ENCODE assay signal across 10 cellular contexts in genomic region chr2:120589782-120590608, GRCh38.
A peak's percentile ranks its signal among the peaks of the same experiment; 100 is the strongest.
DNase-seq lines count a peak whose midpoint lies in the region; ATAC-seq, FAIRE-seq and TF ChIP-seq lines count a peak whose summit lies in the region.
"Had no signal": no experiment of that assay in that cellular context is flagged by ENCODE, and none has a peak within 500 bp of the region (broad histone marks: within the 10 kb centered on the region; RNA-seq: fewer than 3 reads in every experiment).

No MANE protein-coding gene starts in this region.

- H3K4me2 ChIP-seq in PC-3 (ENCODE audit: low read length) (no peak overlapping the region), endothelial cell of umbilical vein (ENCODE audit: insufficient read depth, low read length) (peak overlapping the region; percentile 19)

- no peaks in the 10 kb centered on the region for H3K9me2 ChIP-seq in PC-3 (replicated peaks; ENCODE audit: low read length)

- H2AFZ ChIP-seq in PC-3 (ENCODE audit: low read length) = no peak overlapping the region
- peak overlapping the region; percentile 19 for H2AFZ ChIP-seq in endothelial cell of umbilical vein (ENCODE audit: low read depth, low read length)

- peak; percentile 78 for FAIRE-seq in endothelial cell of umbilical vein (lab: Jason Lieb, UNC)

- H3F3A ChIP-seq in PC-3 (ENCODE audit: low read length, unreplicated experiment) = no peaks in the 10 kb centered on the region

- BruUV-seq in PC-3 (replicated peaks; lab: Mats Ljungman, UMichigan) (no TSS peak), endothelial cell of umbilical vein (replicated peaks; lab: Mats Ljungman, UMichigan) (TSS peak; percentile 89)

- H3K9ac ChIP-seq in PC-3 (ENCODE audit: low read length) (peak overlapping the region; percentile 65), endothelial cell of umbilical vein (replicated peaks; ENCODE audit: extremely low read depth, insufficient read depth, low read length) (peak overlapping the region; percentile 1)

- intact Hi-C loops in PC-3 (cut with micrococcal nuclease) = no loop called here
- intact Hi-C loops in endothelial cell of umbilical vein (cut with micrococcal nuclease) = loop anchor here (1.0 kb wide), 1 partner anchor 38 kb away; no protein-coding TSS in a partner anchor

- ATAC-seq in PC-3 (peak; percentile 93), HG03521 (IDR thresholded peaks at IDR 0.05; ENCODE audit: unreplicated experiment) (no peak), HG02852 (IDR thresholded peaks at IDR 0.05; ENCODE audit: unreplicated experiment) (no peak)

- H3K79me2 ChIP-seq in PC-3 (ENCODE audit: low read length) = no peaks in the 10 kb centered on the region
- no peaks in the 10 kb centered on the region for H3K79me2 ChIP-seq in endothelial cell of umbilical vein (ENCODE audit: control insufficient read depth, insufficient read depth, low read length)

- no peaks in the 10 kb centered on the region for H3K9me1 ChIP-seq in endothelial cell of umbilical vein (replicated peaks; ENCODE audit: control insufficient read depth, extremely low read depth, insufficient read depth, low read length)

- WGBS in mesodermal cell (ENCODE audit: insufficient coverage in 2 of 2), 2 experiments = 78 to 84% methylated on average over 5 to 8 of the region's 8 CpGs

- peak; percentile 71 for DNase-seq in BJ (ENCODE audit: low read depth)
- peak; percentile 74 for DNase-seq in PC-3
- DNase-seq in endothelial cell of umbilical vein (ENCODE audit: low read depth, low spot score) = peak; percentile 92
- DNase-seq in activated CD8-positive, alpha-beta memory T cell treated with anti-CD3 and anti-CD28 coated beads, Interleukin-2, amount 50 U/mL, for 48 hours = no peak
- no peak for DNase-seq in Peyer's patch

- dilution Hi-C loops in endothelial cell of umbilical vein (cut with MboI; ENCODE audit: extremely low pct_ligation_motif_present, low sequenced_read_pairs) = no loop called here

- no peak for TF ChIP-seq POLR2A in endothelial cell of umbilical vein (IDR thresholded peaks at IDR 0.05; ENCODE audit: low read depth, low read length)
- no peak for TF ChIP-seq POLR2A in Peyer's patch (IDR thresholded peaks at IDR 0.05)

- H3K9me3 ChIP-seq in PC-3 (ENCODE audit: low read length) (no peaks in the 10 kb centered on the region), endothelial cell of umbilical vein (replicated peaks; ENCODE audit: control insufficient read depth, insufficient read depth, low read length) (no peaks in the 10 kb centered on the region), mesodermal cell (ENCODE audit: control insufficient read depth, low read length) (no peaks in the 10 kb centered on the region), Peyer's patch (no peaks in the 10 kb centered on the region)
- H3K9me3 ChIP-seq: ascending aorta, thoracic aorta had no signal

- H3K27ac ChIP-seq in PC-3 (ENCODE audit: low read length) (peak overlapping the region; percentile 89), endothelial cell of umbilical vein (ENCODE audit: insufficient read depth, low read depth, low read length) (peak overlapping the region; percentile 79), mesodermal cell (ENCODE audit: low read depth, low read length, severe bottlenecking) (peak overlapping the region; percentile 41), Peyer's patch (no peak overlapping the region)
- H3K27ac ChIP-seq: ascending aorta, thoracic aorta had no signal

- H3K4me3 ChIP-seq in BJ (ENCODE audit: low read depth, low read length) (no peak overlapping the region), PC-3 (ENCODE audit: low read length) (no peak overlapping the region), endothelial cell of umbilical vein (replicated peaks in 1 of 3; ENCODE audit: insufficient read depth in 1 of 3, low read depth in 1 of 3, low read length in 3 of 3) (no peak overlapping the region), mesodermal cell (ENCODE audit: extremely low read depth, insufficient read depth, low read length, poor library complexity, severe bottlenecking) (no peak overlapping the region), Peyer's patch (no peak overlapping the region)
- H3K4me3 ChIP-seq: ascending aorta, thoracic aorta had no signal

- POLR2A ChIA-PET in BJ (lab: Charles Lee) = no interaction called here
- POLR2A ChIA-PET in PC-3 (lab: Charles Lee; ENCODE audit: unreplicated experiment) = interaction anchor here (0.5 kb wide), 1 partner anchor 942 kb away, joined by 3 read pairs; no protein-coding TSS in a partner anchor
- POLR2A ChIA-PET in endothelial cell of umbilical vein (lab: Charles Lee) = no interaction called here

- H3K36me3 ChIP-seq in BJ (ENCODE audit: control insufficient read depth, insufficient read depth, low read length) (no peaks in the 10 kb centered on the region), PC-3 (ENCODE audit: low read depth, low read length) (no peaks in the 10 kb centered on the region), endothelial cell of umbilical vein (ENCODE audit: control insufficient read depth in 2 of 2, extremely low read depth in 1 of 2, insufficient read depth in 2 of 2, low read length in 2 of 2) (no peaks in the 10 kb centered on the region), mesodermal cell (ENCODE audit: control insufficient read depth, insufficient read depth, low read length) (no peaks in the 10 kb centered on the region), Peyer's patch (no peaks in the 10 kb centered on the region)
- H3K36me3 ChIP-seq: ascending aorta, thoracic aorta had no signal

- H3K4me1 ChIP-seq in PC-3 (ENCODE audit: insufficient read depth, low read length) (peaks cover 16% of the 10 kb centered on the region), endothelial cell of umbilical vein (ENCODE audit: control insufficient read depth, extremely low read depth, insufficient read depth, low read length) (peaks cover 18% of the 10 kb centered on the region), mesodermal cell (ENCODE audit: control insufficient read depth, insufficient read depth, low read length, poor library complexity, severe bottlenecking) (peaks cover 16% of the 10 kb centered on the region), Peyer's patch (no peaks in the 10 kb centered on the region)
- H3K4me1 ChIP-seq: ascending aorta had no signal

- H4K20me1 ChIP-seq in PC-3 (ENCODE audit: low read length) (no peaks in the 10 kb centered on the region), endothelial cell of umbilical vein (replicated peaks; ENCODE audit: control insufficient read depth, extremely low read depth, insufficient read depth, low read length) (no peaks in the 10 kb centered on the region)

- no peaks in the 10 kb centered on the region for H3K27me3 ChIP-seq in BJ (ENCODE audit: control insufficient read depth, insufficient read depth, low read length)
- H3K27me3 ChIP-seq in PC-3 (ENCODE audit: low read length) = no peaks in the 10 kb centered on the region
- peaks cover 13 to 14% of the 10 kb centered on the region in 2 experiments for H3K27me3 ChIP-seq in endothelial cell of umbilical vein (ENCODE audit: control insufficient read depth in 2 of 2, insufficient read depth in 2 of 2, low read length in 2 of 2)
- H3K27me3 ChIP-seq in Peyer's patch = peaks cover 0 to 9% of the 10 kb centered on the region in 2 donors

- CTCF ChIA-PET in BJ (lab: Yijun Ruan, JAX) (interaction anchor here (0.7 to 0.9 kb wide), 3 partner anchors 88 to 763 kb away, joined by 3 to 4 read pairs (median 3); no protein-coding TSS in a partner anchor), PC-3 (lab: Charles Lee) (no interaction called here), endothelial cell of umbilical vein (lab: Charles Lee) (interaction anchor here (0.9 to 1.9 kb wide), 6 partner anchors 37 to 247 kb away, joined by 3 to 8 read pairs (median 4); no protein-coding TSS in a partner anchor)

- TF ChIP-seq CTCF in BJ (IDR thresholded peaks at IDR 0.05; ENCODE audit: insufficient read depth, low read depth, low read length) (no peak), PC-3 (conservative IDR thresholded peaks at IDR 0.05; ENCODE audit: low read depth, low read length) (no peak), endothelial cell of umbilical vein (IDR thresholded peaks at IDR 0.05; ENCODE audit: extremely low read depth in 1 of 2, insufficient read depth in 1 of 2, low read depth in 1 of 2, low read length in 2 of 2) (no peak), Peyer's patch (IDR thresholded peaks at IDR 0.05) (no peak)

TF ChIP-seq in endothelial cell of umbilical vein, 7 proteins besides CTCF, POLR2A, EP300 and RAD21:
- TF ChIP-seq POLR2AphosphoS5 (IDR thresholded peaks at IDR 0.05; ENCODE audit: insufficient read depth, low read depth, low read length) (no peak), JUN (IDR thresholded peaks at IDR 0.05; ENCODE audit: borderline replicate concordance, insufficient read depth, insufficient read length, low read depth) (peak; percentile 83)

Comparison
In these comparisons a context has a peak if more than half of its experiments do, and no peak if none do; other contexts are left out.
1. DNase-seq: peak in BJ (single experiment), PC-3 (single experiment) and endothelial cell of umbilical vein (single experiment); none in activated CD8-positive, alpha-beta memory T cell treated with anti-CD3 and anti-CD28 coated beads, Interleukin-2, amount 50 U/mL, for 48 hours (single experiment) and Peyer's patch (0 of 3).
2. H3K27ac ChIP-seq: peak in PC-3 (single experiment), endothelial cell of umbilical vein (single experiment) and mesodermal cell (single experiment); none in Peyer's patch (0 of 4).